In genomic region chr12:113241191-113242017, GRCh38 we compare ENCODE assay signal across 8 cellular contexts. TPM values are rescaled to one million over a fixed set of nuclear protein-coding genes. Genes with fewer than 3 reads are reported as not detected.
DNase-seq lines count a peak whose midpoint lies in the region; ATAC-seq and TF ChIP-seq lines count a peak whose summit lies in the region.

No MANE protein-coding gene starts in this region.

- H3K27me3 ChIP-seq in AG04450 (ENCODE audit: control insufficient read depth, insufficient read depth, low read length) (no peaks in the 10 kb centered on the region), kidney epithelial cell (ENCODE audit: control insufficient read depth, insufficient read depth, low read length) (no peaks in the 10 kb centered on the region), upper lobe of left lung (no peaks in the 10 kb centered on the region)

- DNase-seq in AG04450 (ENCODE audit: low read depth, low spot score) (peak; percentile 84), MV-4-11 (lab: John Stamatoyannopoulos, UW) (peak; percentile 61), kidney epithelial cell (ENCODE audit: low read depth) (peak; percentile 98), upper lobe of left lung (peak in 1 of 2 donors; percentile 56), NCI-H1436 (lab: John Stamatoyannopoulos, UW) (no peak)

- TF ChIP-seq POLR2A in upper lobe of left lung (IDR thresholded peaks at IDR 0.05): peak in 1 of 4 donors; percentile 17

- POLR2A ChIA-PET in AG04450 (lab: Yijun Ruan, JAX): interaction anchor here (1.4 kb wide), 1 partner anchor 19 kb away, joined by 11 read pairs; the partner anchor contains the start of gene TPCN1

- H3K9me3 ChIP-seq in AG04450 (ENCODE audit: control insufficient read depth, insufficient read depth, low read length) (no peaks in the 10 kb centered on the region; the same call in 1 of the 2 replicates), upper lobe of left lung (no peaks in the 10 kb centered on the region)

- CTCF ChIA-PET in AG04450 (lab: Charles Lee): interaction anchor here (0.8 kb wide), 1 partner anchor 18 kb away, joined by 6 read pairs; no protein-coding TSS in a partner anchor

- H3K4me3 ChIP-seq in AG04450 (ENCODE audit: low read depth, low read length) (no peak overlapping the region), kidney epithelial cell (ENCODE audit: low read depth, low read length) (no peak overlapping the region), upper lobe of left lung (no peak overlapping the region)

- ATAC-seq in upper lobe of left lung (ENCODE audit: low FRiP score in 2 of 2): peak in 1 of 2 donors; percentile 68
- ATAC-seq in GM21515 (IDR thresholded peaks at IDR 0.05; ENCODE audit: unreplicated experiment): no peak
- ATAC-seq in GM19328 (IDR thresholded peaks at IDR 0.05; ENCODE audit: unreplicated experiment): no peak

- H3K4me1 ChIP-seq in upper lobe of left lung: peaks cover 92 to 97% (median 95%) of the 10 kb centered on the region in 4 donors

- H3K36me3 ChIP-seq in kidney epithelial cell (ENCODE audit: control insufficient read depth, insufficient read depth, low read length) (no peaks in the 10 kb centered on the region), upper lobe of left lung (peaks cover 0 to 3% (median 0%) of the 10 kb centered on the region in 4 donors)

- WGBS in upper lobe of left lung, 2 donors: 33 to 74% methylated on average over 14 of the region's 14 CpGs

- peak in 1 of 4 donors; percentile 61 for TF ChIP-seq EP300 in upper lobe of left lung (IDR thresholded peaks at IDR 0.05)

- H3K27ac ChIP-seq in AG04450 (ENCODE audit: low read depth, low read length) (peak overlapping the region; percentile 97), VCaP (peak overlapping the region; percentile 100), upper lobe of left lung (peak overlapping the region; percentile 83 to 89 (median 86))

- TF ChIP-seq CTCF in AG04450 (IDR thresholded peaks at IDR 0.05; ENCODE audit: low read depth, low read length) (no peak), VCaP (conservative IDR thresholded peaks at IDR 0.05) (no peak), kidney epithelial cell (IDR thresholded peaks at IDR 0.05; ENCODE audit: insufficient read depth, low read length, poor library complexity, severe bottlenecking) (no peak), upper lobe of left lung (IDR thresholded peaks at IDR 0.05) (no peak)

RNA-seq across cellular contexts. Expression of gene TPCN1, which starts 20.1 kb away (rescaled TPM):
- 10.9 and 11.9 TPM in 2 replicates for polyA plus RNA-seq in AG04450 (2011; rRNA removed)
- 11.9 and 14.6 TPM in 2 replicates for polyA minus RNA-seq in AG04450 (2011; rRNA and poly(A)+ RNA removed)
- total RNA-seq in kidney epithelial cell (25.8 and 34.9 TPM in 2 replicates), upper lobe of left lung (100 to 1,000 TPM in 1 of 6 donors, 10 to 100 TPM in 5; 36.6 to 193 (median 52.2) TPM)

RNA-seq across cellular contexts. Expression of gene RITA1, which starts 55.9 kb away (rescaled TPM):
- polyA plus RNA-seq in AG04450 (2011; rRNA removed): 9.0 and 11.3 TPM in 2 replicates
- 7.7 and 8.2 TPM in 2 replicates for polyA minus RNA-seq in AG04450 (2011; rRNA and poly(A)+ RNA removed)
- total RNA-seq in kidney epithelial cell (33.6 and 36.0 TPM in 2 replicates), upper lobe of left lung (10 to 100 TPM; 11.5 to 25.2 (median 17.6) TPM)

RNA-seq across cellular contexts. Expression of gene DDX54, which starts 56.1 kb away (rescaled TPM):
- polyA plus RNA-seq in AG04450 (2011; rRNA removed): 26.9 and 32.1 TPM in 2 replicates
- 30.7 and 32.0 TPM in 2 replicates for polyA minus RNA-seq in AG04450 (2011; rRNA and poly(A)+ RNA removed)
- total RNA-seq in kidney epithelial cell: 73.9 and 77.6 TPM in 2 replicates
- total RNA-seq in upper lobe of left lung: 10 to 100 TPM; 43.3 to 81.5 (median 58.9) TPM
